ENCODE assay signal across 24 cellular contexts in the genomic region with DNA sequence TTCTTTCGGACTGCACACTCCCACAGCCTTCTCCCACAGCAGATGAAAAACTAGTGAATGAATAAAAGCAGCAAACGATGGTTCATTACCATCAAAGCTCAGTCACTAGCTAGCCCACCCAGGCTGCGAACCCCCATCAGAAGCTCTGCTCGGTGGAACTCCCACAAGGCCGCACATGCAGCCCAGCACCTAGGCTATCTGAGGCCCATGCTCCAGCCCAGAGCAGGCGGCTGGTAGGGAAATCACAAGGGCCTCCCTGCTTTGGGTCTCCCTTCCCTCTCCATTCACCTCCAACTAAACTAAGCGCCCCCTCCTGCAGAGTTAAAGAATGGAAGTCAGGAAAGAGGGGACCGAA.
DNase-seq lines count a peak whose midpoint lies in the region; ATAC-seq, FAIRE-seq and TF ChIP-seq lines count a peak whose summit lies in the region.
"Had no signal": no experiment of that assay in that cellular context is flagged by ENCODE, and none has a peak within 500 bp of the region (broad histone marks: within the 10 kb centered on the region; RNA-seq: fewer than 3 reads in every experiment).

No MANE protein-coding gene starts in this region.

- H3K36me3 ChIP-seq in BE2C (peaks cover 11% of the 10 kb centered on the region), IMR-90 (ENCODE audit: control insufficient read depth, insufficient read depth, low read length) (no peaks in the 10 kb centered on the region), H1 (ENCODE audit: control insufficient read depth in 2 of 4, insufficient read depth in 4 of 4, low read length in 3 of 4) (no peaks in the 10 kb centered on the region), sigmoid colon (no peaks in the 10 kb centered on the region), WERI-Rb-1 (no peaks in the 10 kb centered on the region)
- H3K36me3 ChIP-seq: neural progenitor cell had no signal

- H3K4ac ChIP-seq in IMR-90 (ENCODE audit: low read depth, low read length) (no peak overlapping the region), H1 (replicated peaks; ENCODE audit: insufficient read length, low read depth, low read length) (no peak overlapping the region)

- TF ChIP-seq RAD21 in IMR-90 (IDR thresholded peaks at IDR 0.05; ENCODE audit: low read length) (no peak), H1 (IDR thresholded peaks at IDR 0.05 in 1 of 2, conservative IDR thresholded peaks at IDR 0.05 in 1 of 2; ENCODE audit: low read depth in 2 of 2, low read length in 2 of 2) (peak in 1 of 2 experiments; percentile 12; a peak in 1 of 4 replicates)

- H3K79me2 ChIP-seq in H1 (ENCODE audit: control insufficient read depth in 1 of 2, insufficient read depth in 2 of 2, low read length in 2 of 2): peaks cover 0 to 90% of the 10 kb centered on the region in 2 experiments; a peak in 2 of 4 replicates

- H2BK5ac ChIP-seq in IMR-90 (ENCODE audit: low read depth, low read length, poor library complexity, severe bottlenecking) (no peak overlapping the region), H1 (ENCODE audit: low read depth, low read length) (no peak overlapping the region)

- no peak for TF ChIP-seq POLR2A in IMR-90 (IDR thresholded peaks at IDR 0.05; ENCODE audit: low read depth, low read length)
- TF ChIP-seq POLR2A in H1 (IDR thresholded peaks at IDR 0.05; ENCODE audit: control extremely low read depth in 1 of 2, low read depth in 2 of 2, low read length in 2 of 2): no peak
- TF ChIP-seq POLR2A in sigmoid colon (IDR thresholded peaks at IDR 0.05): no peak
- no peak for TF ChIP-seq POLR2A in lower leg skin (IDR thresholded peaks at IDR 0.05)

- no peak overlapping the region for H4K8ac ChIP-seq in IMR-90 (ENCODE audit: low read depth in 2 of 2, low read length in 2 of 2)
- no peak overlapping the region for H4K8ac ChIP-seq in H1 (ENCODE audit: extremely low read depth, insufficient read depth, low read length)

- in situ Hi-C loops in IMR-90 (cut with MboI; ENCODE audit: low sequenced_read_pairs): no loop called here

- DNase-seq in BE2C (peak; percentile 38), IMR-90 (no peak), H1 (ENCODE audit: low read depth in 1 of 2, low spot score in 2 of 2) (no peak), sigmoid colon (no peak), lower leg skin (ENCODE audit: low spot score in 2 of 2) (no peak), WERI-Rb-1 (no peak)
- DNase-seq in activated naive CD4-positive, alpha-beta T cell treated with Interleukin-2 at 50 U/mL for 16 hours: no peak
- no peak for DNase-seq in activated CD4-positive, CD25-positive, alpha-beta regulatory T cell (lab: John Stamatoyannopoulos, UW)
- DNase-seq: activated CD4-positive, alpha-beta T cell treated with anti-CD3 and anti-CD28 coated beads, Interleukin-2, amount 10 ng/mL, durations not matched to agents 7 days and 5 days; activated CD8-positive, alpha-beta memory T cell treated with anti-CD3 and anti-CD28 coated beads, Interleukin-2, amount 50 U/mL, for 4 hours; activated naive CD8-positive, alpha-beta T cell treated with anti-CD3 and anti-CD28 coated beads, Interleukin-2, amount 10 ng/mL, durations not matched to agents 7 days and 5 days; C1 segment of cervical spinal cord; effector memory CD4-positive, alpha-beta T cell; foreskin keratinocyte; hippocampal formation; NCI-H1694 treated with DMSO at 0.1 percent for 48 hours; NCI-H2171 treated with DMSO at 0.1 percent for 48 hours; NCI-H524; posterior cingulate gyrus had no signal

- H3K27me3 ChIP-seq in BE2C (no peaks in the 10 kb centered on the region), IMR-90 (ENCODE audit: control insufficient read depth, insufficient read depth, low read length) (peaks cover 36% of the 10 kb centered on the region), H1 (replicated peaks in 1 of 4; ENCODE audit: control insufficient read depth in 3 of 4, extremely low read depth in 1 of 4, insufficient read depth in 3 of 4, low read length in 3 of 4) (no peaks in the 10 kb centered on the region), sigmoid colon (no peaks in the 10 kb centered on the region), WERI-Rb-1 (ENCODE audit: insufficient read depth, low read depth, severe bottlenecking) (no peaks in the 10 kb centered on the region)
- H3K27me3 ChIP-seq: foreskin keratinocyte had no signal

- no peak overlapping the region for H2BK12ac ChIP-seq in H1 (ENCODE audit: low read depth, low read length)

- CTCF ChIA-PET in IMR-90 (lab: Yijun Ruan, JAX) (no interaction called here), H1 (lab: Charles Lee; ENCODE audit: partially characterized antibody) (interaction anchor here (0.7 to 1.5 kb wide), 4 partner anchors 14 to 59 kb away, joined by 3 to 6 read pairs (median 4); no protein-coding TSS in a partner anchor)

- intact Hi-C loops in IMR-90 (cut with micrococcal nuclease): no loop called here
- intact Hi-C loops in sigmoid colon (cut with DNase I): loop anchor here (5.0 kb wide), 1 partner anchor 64 kb away; no protein-coding TSS in a partner anchor
- intact Hi-C loops in lower leg skin (cut with DNase I; ENCODE audit: low total_unique reads): no loop called here

- POLR2A ChIA-PET in IMR-90 (lab: Charles Lee; ENCODE audit: unreplicated experiment): no interaction called here
- POLR2A ChIA-PET in H1 (lab: Charles Lee; ENCODE audit: partially characterized antibody): interaction anchor here (2.5 kb wide), 1 partner anchor 13 kb away, joined by 7 read pairs; no protein-coding TSS in a partner anchor

- H3K9me1 ChIP-seq in IMR-90 (ENCODE audit: insufficient read depth, low read length): no peaks in the 10 kb centered on the region; the same call in 1 of the 2 replicates

- H3K14ac ChIP-seq in IMR-90 (replicated peaks; ENCODE audit: low read depth, low read length) (no peak overlapping the region), H1 (ENCODE audit: insufficient read length) (no peak overlapping the region)

- H2AK9ac ChIP-seq in IMR-90 (replicated peaks; ENCODE audit: low read depth, low read length, poor library complexity): no peak overlapping the region

- no TSS peak for BruUV-seq in IMR-90 (replicated peaks; lab: Mats Ljungman, UMichigan)

- H2BK120ac ChIP-seq in IMR-90 (ENCODE audit: low read depth, low read length) (no peak overlapping the region), H1 (replicated peaks; ENCODE audit: low read depth, low read length) (no peak overlapping the region)

- H3K4me2 ChIP-seq in IMR-90 (ENCODE audit: low read depth, low read length) (no peak overlapping the region), H1 (ENCODE audit: insufficient read depth in 1 of 2, low read depth in 2 of 2, low read length in 2 of 2) (no peak overlapping the region)
- H3K4me2 ChIP-seq: neural progenitor cell had no signal

- H4K91ac ChIP-seq in IMR-90 (ENCODE audit: insufficient read depth, low read depth, low read length) (no peak overlapping the region), H1 (replicated peaks; ENCODE audit: insufficient read length, low read length) (peak overlapping the region; percentile 8)

- H3K79me1 ChIP-seq in IMR-90 (ENCODE audit: low read depth in 1 of 2, low read length in 2 of 2) (no peaks in the 10 kb centered on the region), H1 (ENCODE audit: low read depth, low read length) (peaks cover 6% of the 10 kb centered on the region)

- H2AFZ ChIP-seq in IMR-90 (replicated peaks; ENCODE audit: low read length, poor library complexity): peak overlapping the region; percentile 8
- no peak overlapping the region for H2AFZ ChIP-seq in H1 (ENCODE audit: low read length)
- H2AFZ ChIP-seq: neural progenitor cell had no signal

- H3K4me1 ChIP-seq in BE2C: peaks cover 50% of the 10 kb centered on the region
- peaks cover 15% of the 10 kb centered on the region for H3K4me1 ChIP-seq in IMR-90 (ENCODE audit: control insufficient read depth, insufficient read depth, low read length)
- peaks cover 7 to 64% (median 48%) of the 10 kb centered on the region in 4 experiments for H3K4me1 ChIP-seq in H1 (replicated peaks in 1 of 4; ENCODE audit: control insufficient read depth in 3 of 4, insufficient read depth in 4 of 4, low read length in 3 of 4)
- H3K4me1 ChIP-seq in sigmoid colon: peaks cover 0 to 82% (median 62%) of the 10 kb centered on the region in 4 donors

- H3K9ac ChIP-seq in IMR-90 (ENCODE audit: low read depth, low read length) (no peak overlapping the region), H1 (replicated peaks in 1 of 4; ENCODE audit: extremely low read depth in 1 of 4, low read depth in 3 of 4, low read length in 3 of 4) (no peak overlapping the region)
- H3K9ac ChIP-seq: neural progenitor cell had no signal

- no peak overlapping the region for H3K27ac ChIP-seq in IMR-90 (ENCODE audit: insufficient read depth, low read length)
- no peak overlapping the region for H3K27ac ChIP-seq in H1 (ENCODE audit: low read depth, low read length)
- peak overlapping the region; percentile 22 to 94 (median 69) for H3K27ac ChIP-seq in sigmoid colon
- no peak overlapping the region for H3K27ac ChIP-seq in WERI-Rb-1
- H3K27ac ChIP-seq: foreskin keratinocyte, neural progenitor cell had no signal

- 83% methylated on average over 1 of the region's 8 CpGs; no CpG with 5 or more reads in 1 of the 2 experiments for WGBS in IMR-90 (ENCODE audit: extremely low coverage in 2 of 2, insufficient read length in 1 of 2), 2 experiments
- 79% methylated on average over 8 of the region's 8 CpGs; no CpG with 5 or more reads in 1 of the 2 experiments for WGBS in H1 (ENCODE audit: extremely low coverage in 1 of 2, insufficient coverage in 1 of 2, insufficient read length in 1 of 2, insufficient replicate concordance in 2 of 2, low coverage in 1 of 2, low lambda C conversion rate in 2 of 2, missing lambda C conversion rate in 1 of 2), 2 experiments
- WGBS in sigmoid colon, 2 donors: 81 to 87% methylated on average over 8 of the region's 8 CpGs
- WGBS in lower leg skin, 2 donors: 92 to 95% methylated on average over 8 of the region's 8 CpGs

- TF ChIP-seq CTCF in BE2C (IDR thresholded peaks at IDR 0.05; ENCODE audit: low read depth, low read length) (0 out of 2 replicates have a peak, but pooled peaks have one; percentile 4), IMR-90 (conservative IDR thresholded peaks at IDR 0.05; ENCODE audit: low read depth, low read length) (no peak), H1 (IDR thresholded peaks at IDR 0.05; ENCODE audit: control extremely low read depth in 1 of 3, insufficient read depth in 1 of 3, low read depth in 1 of 3, low read length in 3 of 3) (peak in 1 of 3 experiments; percentile 10; a peak in 1 of 4 replicates), sigmoid colon (IDR thresholded peaks at IDR 0.05) (no peak), lower leg skin (IDR thresholded peaks at IDR 0.05) (no peak), WERI-Rb-1 (IDR thresholded peaks at IDR 0.05; ENCODE audit: low read depth, low read length) (no peak)

- no peak overlapping the region for H3K23ac ChIP-seq in IMR-90 (ENCODE audit: low read depth, low read length)
- no peak overlapping the region for H3K23ac ChIP-seq in H1 (ENCODE audit: insufficient read length)

- ATAC-seq in IMR-90 (ENCODE audit: low read depth): no peak
- ATAC-seq: foreskin keratinocyte, GM12878, sciatic nerve had no signal

- no peak overlapping the region for H3K18ac ChIP-seq in IMR-90 (ENCODE audit: low read depth, low read length)
- 0 out of 2 replicates have a peak overlapping the region, but pooled peaks have one; percentile 39 for H3K18ac ChIP-seq in H1 (ENCODE audit: extremely low read depth, low read length)

- no peak overlapping the region for H3K4me3 ChIP-seq in BE2C (ENCODE audit: low read depth, low read length)
- H3K4me3 ChIP-seq in IMR-90 (ENCODE audit: insufficient read depth, low read depth, low read length): no peak overlapping the region
- H3K4me3 ChIP-seq in H1 (ENCODE audit: extremely low read depth in 1 of 4, insufficient read depth in 2 of 4, low read depth in 3 of 4, low read length in 4 of 4): no peak overlapping the region
- H3K4me3 ChIP-seq in sigmoid colon: no peak overlapping the region
- no peak overlapping the region for H3K4me3 ChIP-seq in lower leg skin (ENCODE audit: low read depth, poor library complexity, severe bottlenecking)
- no peak overlapping the region for H3K4me3 ChIP-seq in WERI-Rb-1 (ENCODE audit: low read depth, low read length)
- H3K4me3 ChIP-seq: GM12878, mucosa of descending colon, neural progenitor cell had no signal

- dilution Hi-C loops in IMR-90 (cut with HindIII; ENCODE audit: low sequenced_read_pairs, unreplicated experiment): no loop called here

- H4K20me1 ChIP-seq in IMR-90 (ENCODE audit: insufficient read depth, low read length): peaks cover 44% of the 10 kb centered on the region
- H4K20me1 ChIP-seq in H1 (replicated peaks in 1 of 2; ENCODE audit: control insufficient read depth in 1 of 2, insufficient read depth in 2 of 2, low read length in 2 of 2): peaks cover 3 to 8% of the 10 kb centered on the region in 2 experiments

- H4K5ac ChIP-seq in IMR-90 (ENCODE audit: low read depth, low read length) (no peak overlapping the region), H1 (ENCODE audit: insufficient read length, low read depth, low read length) (no peak overlapping the region)

- H3K23me2 ChIP-seq in H1 (ENCODE audit: low read depth, low read length): no peaks in the 10 kb centered on the region

- H2BK15ac ChIP-seq in IMR-90 (ENCODE audit: low read depth, low read length) (no peak overlapping the region), H1 (ENCODE audit: low read length) (no peak overlapping the region)

- no peak for TF ChIP-seq EP300 in H1 (IDR thresholded peaks at IDR 0.05; ENCODE audit: borderline replicate concordance in 1 of 2, low read depth in 2 of 2, low read length in 2 of 2)
- no peak for TF ChIP-seq EP300 in sigmoid colon (IDR thresholded peaks at IDR 0.05)

- H2AK5ac ChIP-seq in IMR-90 (ENCODE audit: low read depth, low read length) (no peak overlapping the region), H1 (ENCODE audit: low read depth, low read length) (no peak overlapping the region)

- no peak overlapping the region for H3K56ac ChIP-seq in IMR-90 (ENCODE audit: extremely low read depth, insufficient read depth, low read length)
- H3K56ac ChIP-seq in H1 (replicated peaks; ENCODE audit: insufficient read length, low read depth, low read length): no peak overlapping the region

- FAIRE-seq in H1 (lab: Jason Lieb, UNC): no peak
- FAIRE-seq: GM12878, urothelium cell line had no signal

- no peak overlapping the region for H2BK20ac ChIP-seq in IMR-90 (ENCODE audit: low read depth, low read length)
- H2BK20ac ChIP-seq in H1 (ENCODE audit: low read length): no peak overlapping the region

- H3K9me3 ChIP-seq in BE2C (no peaks in the 10 kb centered on the region), IMR-90 (ENCODE audit: control insufficient read depth, insufficient read depth, low read length) (no peaks in the 10 kb centered on the region), H1 (ENCODE audit: insufficient read depth in 2 of 2, low read depth in 1 of 2, low read length in 1 of 2) (no peaks in the 10 kb centered on the region), sigmoid colon (no peaks in the 10 kb centered on the region), WERI-Rb-1 (ENCODE audit: severe bottlenecking) (no peaks in the 10 kb centered on the region)
- H3K9me3 ChIP-seq: mucosa of descending colon had no signal

Comparison
In these comparisons a context has a peak if more than half of its experiments do, and no peak if none do; other contexts are left out.
1. H3K27ac ChIP-seq: peak in sigmoid colon (4 of 4); none in IMR-90 (single experiment), H1 (single experiment) and WERI-Rb-1 (single experiment).